1 cellular context compared by ENCODE assay signal in genomic region chr14:67837011-67837624, GRCh38.
TF ChIP-seq lines count a peak whose summit lies in the region.

No MANE protein-coding gene starts in this region.

TF ChIP-seq in HepG2, 621 proteins besides CTCF, POLR2A, EP300 and RAD21 (continued from another document):
- peak; percentile 75; the same call in 1 of the 2 replicates for TF ChIP-seq ZNF646 (CRISPR knock-in tag; IDR thresholded peaks at IDR 0.05)
- TF ChIP-seq MBD4 (IDR thresholded peaks at IDR 0.05; ENCODE audit: borderline replicate concordance, low read length): no peak
- no peak for TF ChIP-seq SSRP1 (CRISPR knock-in tag; IDR thresholded peaks at IDR 0.05)
- TF ChIP-seq, protein P1, sequence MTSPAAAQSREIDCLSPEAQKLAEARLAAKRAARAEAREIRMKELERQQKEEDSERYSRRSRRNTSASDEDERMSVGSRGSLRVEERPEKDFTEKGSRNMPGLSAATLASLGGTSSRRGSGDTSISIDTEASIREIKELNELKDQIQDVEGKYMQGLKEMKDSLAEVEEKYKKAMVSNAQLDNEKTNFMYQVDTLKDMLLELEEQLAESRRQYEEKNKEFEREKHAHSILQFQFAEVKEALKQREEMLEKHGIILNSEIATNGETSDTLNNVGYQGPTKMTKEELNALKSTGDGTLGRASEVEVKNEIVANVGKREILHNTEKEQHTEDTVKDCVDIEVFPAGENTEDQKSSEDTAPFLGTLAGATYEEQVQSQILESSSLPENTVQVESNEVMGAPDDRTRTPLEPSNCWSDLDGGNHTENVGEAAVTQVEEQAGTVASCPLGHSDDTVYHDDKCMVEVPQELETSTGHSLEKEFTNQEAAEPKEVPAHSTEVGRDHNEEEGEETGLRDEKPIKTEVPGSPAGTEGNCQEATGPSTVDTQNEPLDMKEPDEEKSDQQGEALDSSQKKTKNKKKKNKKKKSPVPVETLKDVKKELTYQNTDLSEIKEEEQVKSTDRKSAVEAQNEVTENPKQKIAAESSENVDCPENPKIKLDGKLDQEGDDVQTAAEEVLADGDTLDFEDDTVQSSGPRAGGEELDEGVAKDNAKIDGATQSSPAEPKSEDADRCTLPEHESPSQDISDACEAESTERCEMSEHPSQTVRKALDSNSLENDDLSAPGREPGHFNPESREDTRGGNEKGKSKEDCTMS (CRISPR knock-in tag; conservative IDR thresholded peaks at IDR 0.05): no peak
